Comparison of ENCODE assay signal across 12 cellular contexts in genomic region chr9:133283255-133284032, GRCh38. TPM values are rescaled to one million over a fixed set of nuclear protein-coding genes. Genes with fewer than 3 reads are reported as not detected.
DNase-seq lines count a peak whose midpoint lies in the region; ATAC-seq and TF ChIP-seq lines count a peak whose summit lies in the region.
"Not testable (repeated sequence)": the region's sequence is repeated elsewhere in the genome, so short reads cannot be mapped to it uniquely, and the experiment has no call there.
"Had no signal": no experiment of that assay in that cellular context is flagged by ENCODE, and none has a peak within 500 bp of the region (broad histone marks: within the 10 kb centered on the region; RNA-seq: fewer than 3 reads in every experiment).

No MANE protein-coding gene starts in this region.

- peak; percentile 43 for DNase-seq in DMS153 treated with DMSO at 0.1 percent for 48 hours (lab: John Stamatoyannopoulos, UW; ENCODE audit: unreplicated experiment)
- peak; percentile 18 for DNase-seq in NCI-H2029 (lab: John Stamatoyannopoulos, UW)
- peak; percentile 37 for DNase-seq in OCI-M2 (lab: John Stamatoyannopoulos, UW; ENCODE audit: unreplicated experiment)
- peak; percentile 34 for DNase-seq in colonic mucosa
- peak; percentile 6 for DNase-seq in left lobe of liver (ENCODE audit: low spot score)
- peak; percentile 26 for DNase-seq in osteoblast (ENCODE audit: insufficient read length, low spot score, missing footprints)
- not testable (repeated sequence) for DNase-seq in transverse colon

- ATAC-seq in left lobe of liver: not testable (repeated sequence)

- 66 to 71% methylated on average over 13 to 16 of the region's 16 CpGs for WGBS in transverse colon (ENCODE audit: low coverage in 1 of 2), 2 donors

- not testable (repeated sequence) for H2AFZ ChIP-seq in osteoblast (ENCODE audit: low read length)

- not testable (repeated sequence) for H3K9me3 ChIP-seq in colonic mucosa; osteoblast (ENCODE audit: low read depth, low read length); transverse colon

- H3K27me3 ChIP-seq in colonic mucosa, transverse colon: not testable (repeated sequence)
- H3K27me3 ChIP-seq in osteoblast (ENCODE audit: insufficient read depth, low read length): peaks cover 18% of the 10 kb centered on the region

- in situ Hi-C loops in transverse colon (cut with MboI; ENCODE audit: low pct_ligation_motif_present in 1 of 4, low pct_unique_long_range_greater_than_20kb in 1 of 4, low sequenced_read_pairs in 3 of 4): not testable (repeated sequence)

- H4K20me1 ChIP-seq in osteoblast (ENCODE audit: insufficient read depth, low read length): not testable (repeated sequence)

- H3K79me2 ChIP-seq in osteoblast (ENCODE audit: insufficient read depth, low read length): not testable (repeated sequence)

- intact Hi-C loops in colonic mucosa (cut with DNase I): loop anchor here (10.0 kb wide), 1 partner anchor 99 kb away; no protein-coding TSS in a partner anchor
- intact Hi-C loops in transverse colon (cut with DNase I; ENCODE audit: low total_unique reads): not testable (repeated sequence)

- TF ChIP-seq POLR2A in transverse colon (IDR thresholded peaks at IDR 0.05): not testable (repeated sequence)

- TF ChIP-seq CTCF in VCaP (conservative IDR thresholded peaks at IDR 0.05); colonic mucosa (IDR thresholded peaks at IDR 0.05); osteoblast (IDR thresholded peaks at IDR 0.05; ENCODE audit: extremely low read depth, low read depth, low read length); transverse colon (IDR thresholded peaks at IDR 0.05): not testable (repeated sequence)

- not testable (repeated sequence) for H3K9ac ChIP-seq in colonic mucosa (ENCODE audit: low read depth in 2 of 2, low read length in 2 of 2)

- H3K4me2 ChIP-seq in osteoblast (ENCODE audit: insufficient read depth, low read length): not testable (repeated sequence)

- not testable (repeated sequence) for H3K36me3 ChIP-seq in colonic mucosa; osteoblast (ENCODE audit: insufficient read depth, low read length); transverse colon

- H3K4me1 ChIP-seq in colonic mucosa (peaks cover 14% of the 10 kb centered on the region), transverse colon (peaks cover 5 to 36% (median 31%) of the 10 kb centered on the region in 4 donors)
- H3K4me1 ChIP-seq in osteoblast (ENCODE audit: insufficient read depth, low read length): not testable (repeated sequence)

- not testable (repeated sequence) for H3K4me3 ChIP-seq in colonic mucosa; osteoblast (ENCODE audit: insufficient read depth, low read length); transverse colon

- H3K27ac ChIP-seq in VCaP (peak overlapping the region; percentile 44), colonic mucosa (peak overlapping the region; percentile 86), transverse colon (peak overlapping the region; percentile 76 to 88 (median 85))
- H3K27ac ChIP-seq in osteoblast (ENCODE audit: low read depth, low read length): not testable (repeated sequence)

- TF ChIP-seq EP300 in transverse colon (IDR thresholded peaks at IDR 0.05; ENCODE audit: low read depth): not testable (repeated sequence)

RNA-seq across cellular contexts. Expression of gene ABO, which starts 8.4 kb away (rescaled TPM):
- total RNA-seq in colonic mucosa: 10 to 100 TPM; 58.0 to 77.7 TPM
- 0.03 TPM for total RNA-seq in left lobe of liver
- not detected in 2 replicates for total RNA-seq in osteoblast
- 100 to 1,000 TPM in 3 of 4 donors, 10 to 100 TPM in 1; 77.4 to 199 (median 141) TPM for total RNA-seq in transverse colon
- total RNA-seq: A172, H4, HFFc6, HT1080 had no signal

RNA-seq across cellular contexts. Expression of gene SURF6, which starts 52.5 kb away (rescaled TPM):
- total RNA-seq in colonic mucosa: 10 to 100 TPM; 16.0 to 41.2 TPM
- 9.7 TPM for total RNA-seq in left lobe of liver
- 5.9 and 7.6 TPM in 2 replicates for total RNA-seq in osteoblast
- total RNA-seq in transverse colon: 10 to 100 TPM; 18.1 to 61.3 (median 22.5) TPM

Comparison
In these comparisons a context has a peak if more than half of its experiments do, and no peak if none do; other contexts are left out.
1. RNA of gene ABO, which starts 8.4 kb away (total RNA-seq): 77.4 to 199 TPM in transverse colon and 58.0 to 77.7 TPM in colonic mucosa; 0.03 TPM in left lobe of liver (single experiment) and not detected in osteoblast; every median in the first group is over 10 times any median in the second.